Comparison of ENCODE assay signal across 17 cellular contexts in genomic region chr9:103942171-103942570, GRCh38.
DNase-seq lines count a peak whose midpoint lies in the region; ATAC-seq, FAIRE-seq and TF ChIP-seq lines count a peak whose summit lies in the region.
"Had no signal": no experiment of that assay in that cellular context is flagged by ENCODE, and none has a peak within 500 bp of the region (broad histone marks: within the 10 kb centered on the region; RNA-seq: fewer than 3 reads in every experiment).

No MANE protein-coding gene starts in this region.

- no peak for TF ChIP-seq POLR2A in H54 (IDR thresholded peaks at IDR 0.05; ENCODE audit: low read depth, low read length)

- FAIRE-seq in H54 (lab: Jason Lieb, UNC): peak; percentile 62
- FAIRE-seq: GM12878, GM19239, K562 had no signal

- ATAC-seq in Right ventricle myocardium superior (ENCODE audit: poor library complexity): no peak
- ATAC-seq: GM12878, K562, Panc1 had no signal

- intact Hi-C loops in cardiac septum (cut with DNase I) (no loop called here), Right ventricle myocardium superior (cut with DNase I) (no loop called here)

- DNase-seq in NCI-H1105 treated with DMSO at 0.1 percent for 48 hours (lab: John Stamatoyannopoulos, UW): peak; percentile 38
- DNase-seq in NCI-H1105 (lab: John Stamatoyannopoulos, UW): no peak
- no peak for DNase-seq in H54 (ENCODE audit: insufficient read length, low spot score)
- DNase-seq in NCI-H510A (lab: John Stamatoyannopoulos, UW): peak; percentile 13
- peak; percentile 70 for DNase-seq in amniotic epithelial cell (ENCODE audit: low read depth)
- DNase-seq in cardiac septum (ENCODE audit: low spot score): no peak
- DNase-seq in Right ventricle myocardium superior: no peak
- no peak for DNase-seq in cerebellar nuclear complex (lab: John Stamatoyannopoulos, UW)
- DNase-seq: 8988T, DMS 273 treated with DMSO at 0.1 percent for 48 hours, EL, GOT3, SW 1271 had no signal

Comparison
In these comparisons a context has a peak if more than half of its experiments do, and no peak if none do; other contexts are left out.
1. DNase-seq: peak in NCI-H1105 treated with DMSO at 0.1 percent for 48 hours (single experiment), NCI-H510A (single experiment) and amniotic epithelial cell (single experiment); none in NCI-H1105 (single experiment), H54 (single experiment), cardiac septum (single experiment), Right ventricle myocardium superior (single experiment) and cerebellar nuclear complex (0 of 2).